In the genomic region with DNA sequence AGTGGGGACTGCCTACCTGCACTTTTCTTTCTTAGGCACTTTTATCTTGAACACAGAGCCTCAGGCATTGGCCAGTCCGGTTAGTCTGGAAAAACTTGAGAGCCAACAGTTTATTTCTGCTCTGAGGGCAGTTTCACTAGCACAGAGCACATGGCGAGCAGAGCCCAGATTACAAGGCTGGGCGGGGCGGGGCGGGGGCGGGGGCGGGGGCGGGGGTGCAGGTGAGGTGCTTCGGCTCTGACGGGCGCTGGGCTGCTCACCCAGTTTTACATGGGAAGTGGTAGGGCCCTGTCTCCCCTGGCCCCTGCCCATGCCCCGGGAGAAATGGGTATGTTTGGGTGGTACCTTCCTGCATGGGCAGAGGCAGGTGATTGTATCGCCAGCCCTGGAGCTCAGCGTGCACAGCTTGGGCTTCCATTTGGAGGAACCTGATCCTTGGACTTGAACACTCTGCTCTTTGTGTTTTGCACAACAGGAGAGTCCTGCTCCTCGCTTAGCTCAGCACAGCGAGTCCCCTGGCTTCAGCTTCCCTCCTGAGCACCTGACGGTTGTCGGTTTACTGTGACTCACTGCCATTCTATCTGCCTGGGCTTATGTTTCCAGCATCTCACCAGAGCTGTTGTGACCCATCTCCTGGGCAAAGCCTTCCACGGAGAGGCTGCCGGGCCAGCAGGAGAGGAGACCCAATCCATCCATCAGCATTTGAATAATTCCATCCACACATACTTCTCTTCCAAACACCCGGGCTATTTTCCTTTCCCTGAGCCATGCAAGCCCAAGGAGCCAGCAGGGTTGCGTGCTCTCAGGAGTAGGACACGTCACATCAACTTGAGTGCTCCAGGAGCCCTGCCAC, we compare ENCODE assay signal across 8 cellular contexts.
DNase-seq lines count a peak whose midpoint lies in the region; TF ChIP-seq lines count a peak whose summit lies in the region.

No MANE protein-coding gene starts in this region.

- peak overlapping the region; percentile 6 for H3K4me3 Mint-ChIP-seq in progenitor cell of endocrine pancreas (ENCODE audit: low read depth)

- H4K20me1 ChIP-seq in GM23248 (ENCODE audit: insufficient read depth) = no peaks in the 10 kb centered on the region

- H3K36me3 Mint-ChIP-seq in progenitor cell of endocrine pancreas (ENCODE audit: insufficient read depth) = no peaks in the 10 kb centered on the region

- in situ Hi-C loops in GM23248 (cut with MboI) = no loop called here

- H3K27ac ChIP-seq in GM23248 (peak overlapping the region; percentile 92), esophagus squamous epithelium (peak overlapping the region; percentile 92 to 98 (median 96)), uterus (peak overlapping the region; percentile 85 to 87)

- H3K4me1 ChIP-seq in GM23248 (ENCODE audit: insufficient read depth) (peaks cover 60% of the 10 kb centered on the region), esophagus squamous epithelium (peaks cover 50 to 76% (median 51%) of the 10 kb centered on the region in 3 donors), uterus (peaks cover 5 to 13% of the 10 kb centered on the region in 2 donors)

- intact Hi-C loops in esophagus squamous epithelium (cut with DNase I) = loop anchor here (5.0 kb wide), 1 partner anchor 109 kb away; a partner anchor contains a TSS
- intact Hi-C loops in uterus (cut with DNase I; ENCODE audit: low total_unique reads) = no loop called here
- intact Hi-C loops in posterior cingulate gyrus (cut with DNase I) = no loop called here

- H3K4me3 ChIP-seq in GM23248 (peak overlapping the region; percentile 44), esophagus squamous epithelium (peak overlapping the region in 3 of 4 donors; percentile 17 to 40 (median 20)), uterus (no peak overlapping the region)

- H3K79me2 ChIP-seq in GM23248 (ENCODE audit: insufficient read depth) = no peaks in the 10 kb centered on the region

- H3K27ac Mint-ChIP-seq in progenitor cell of endocrine pancreas = peak overlapping the region; percentile 57

- H2AFZ ChIP-seq in GM23248 = peak overlapping the region; percentile 60; the same call in 1 of the 2 replicates

- H3K9me3 Mint-ChIP-seq in progenitor cell of endocrine pancreas (ENCODE audit: low read depth) = no peaks in the 10 kb centered on the region

- H3K4me2 ChIP-seq in GM23248 (ENCODE audit: unreplicated experiment) = peak overlapping the region; percentile 82

- H3K36me3 ChIP-seq in GM23248 (ENCODE audit: low read depth) (no peaks in the 10 kb centered on the region), esophagus squamous epithelium (no peaks in the 10 kb centered on the region), uterus (no peaks in the 10 kb centered on the region)

- no peaks in the 10 kb centered on the region for H3K27me3 ChIP-seq in GM23248 (replicated peaks; ENCODE audit: insufficient read depth)
- H3K27me3 ChIP-seq in esophagus squamous epithelium = no peaks in the 10 kb centered on the region
- H3K27me3 ChIP-seq in uterus = no peaks in the 10 kb centered on the region

- peaks cover 42% of the 10 kb centered on the region for H3K4me1 Mint-ChIP-seq in progenitor cell of endocrine pancreas (ENCODE audit: low read depth)

- H3K9me3 ChIP-seq in GM23248 (ENCODE audit: low read depth) = no peaks in the 10 kb centered on the region
- H3K9me3 ChIP-seq in esophagus squamous epithelium = no peaks in the 10 kb centered on the region
- no peaks in the 10 kb centered on the region for H3K9me3 ChIP-seq in uterus

- H3K9ac ChIP-seq in GM23248 = peak overlapping the region; percentile 84

- DNase-seq in DMS79 (lab: John Stamatoyannopoulos, UW) (peak; percentile 71), GM23248 (peak; percentile 99), NCI-H2196 treated with DMSO at 0.1 percent for 48 hours (lab: John Stamatoyannopoulos, UW; ENCODE audit: unreplicated experiment) (peak; percentile 84), esophagus squamous epithelium (lab: John Stamatoyannopoulos, UW) (no peak), progenitor cell of endocrine pancreas (ENCODE audit: low spot score, unreplicated experiment) (no peak), uterus (peak; percentile 35 to 44), posterior cingulate gyrus (no peak)
- peak; percentile 84 for DNase-seq in activated CD8-positive, alpha-beta memory T cell treated with anti-CD3 and anti-CD28 coated beads, Interleukin-2, amount 50 U/mL, for 48 hours

- peaks cover 54% of the 10 kb centered on the region for H3F3A ChIP-seq in GM23248 (ENCODE audit: insufficient read depth)

- TF ChIP-seq CTCF in esophagus squamous epithelium (IDR thresholded peaks at IDR 0.05) = no peak
- no peak for TF ChIP-seq CTCF in progenitor cell of endocrine pancreas (IDR thresholded peaks at IDR 0.05; ENCODE audit: unreplicated experiment)
- TF ChIP-seq CTCF in uterus (IDR thresholded peaks at IDR 0.05) = no peak

- peaks cover 18% of the 10 kb centered on the region for H3K27me3 Mint-ChIP-seq in progenitor cell of endocrine pancreas

- 3 to 5% methylated on average over 12 to 22 of the region's 23 CpGs for WGBS in GM23248 (ENCODE audit: low coverage in 1 of 2, low lambda C conversion rate in 2 of 2, missing lambda C conversion rate in 2 of 2), 2 experiments
- 29 to 34% methylated on average over 9 to 13 of the region's 23 CpGs for WGBS in esophagus squamous epithelium, 2 donors

- TF ChIP-seq POLR2A in esophagus squamous epithelium (IDR thresholded peaks at IDR 0.05) = peak in 1 of 4 donors; percentile 54
- no peak for TF ChIP-seq POLR2A in uterus (IDR thresholded peaks at IDR 0.05)

- no peaks in the 10 kb centered on the region for H3K9me2 ChIP-seq in GM23248 (ENCODE audit: insufficient read depth)

Comparison
In these comparisons a context has a peak if more than half of its experiments do, and no peak if none do; other contexts are left out.
1. DNase-seq: peak in DMS79 (single experiment), GM23248 (single experiment), NCI-H2196 treated with DMSO at 0.1 percent for 48 hours (single experiment), activated CD8-positive, alpha-beta memory T cell treated with anti-CD3 and anti-CD28 coated beads, Interleukin-2, amount 50 U/mL, for 48 hours (single experiment) and uterus (2 of 2); none in esophagus squamous epithelium (single experiment), progenitor cell of endocrine pancreas (single experiment) and posterior cingulate gyrus (0 of 10).
2. H3K4me3 ChIP-seq: peak in GM23248 (single experiment) and esophagus squamous epithelium (3 of 4); none in uterus (0 of 2).
3. Peak in every context shown above with its lines, with median percentiles within 50 percentile points of each other: H3K27ac ChIP-seq.